Comparison of ENCODE assay signal across 9 cellular contexts in the genomic region with DNA sequence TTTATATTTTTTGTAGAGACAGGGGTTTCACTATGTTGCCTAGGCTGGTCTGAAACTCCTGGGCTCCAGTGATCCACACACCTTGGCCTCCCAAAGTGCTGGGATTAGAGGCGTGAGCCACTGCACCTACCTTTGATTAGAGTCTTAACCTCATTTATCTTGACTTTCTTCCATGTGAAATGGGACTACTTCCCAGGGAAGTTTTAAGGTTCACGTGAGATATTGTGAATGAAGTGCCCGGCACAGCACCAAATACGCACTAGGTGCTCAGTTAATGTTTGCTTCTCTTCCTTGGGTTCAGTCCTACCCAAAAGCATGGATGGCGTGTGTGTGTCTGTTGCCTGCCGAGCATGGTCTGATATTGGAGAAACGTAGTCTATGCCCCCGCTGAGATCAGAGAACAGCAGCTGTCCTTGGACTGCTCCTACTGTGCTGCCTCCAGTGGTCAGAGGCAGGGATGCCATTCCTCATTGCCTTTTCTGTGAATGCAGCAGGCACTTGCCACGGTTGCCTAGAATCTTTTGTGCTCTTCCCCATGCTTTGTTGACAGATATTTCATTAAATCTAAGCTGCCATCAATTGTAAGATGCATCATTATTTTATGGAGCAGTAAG. TPM values are rescaled to one million over a fixed set of nuclear protein-coding genes. Genes with fewer than 3 reads are reported as not detected.
A peak's percentile ranks its signal among the peaks of the same experiment; 100 is the strongest.
DNase-seq lines count a peak whose midpoint lies in the region; ATAC-seq and TF ChIP-seq lines count a peak whose summit lies in the region.
"Had no signal": no experiment of that assay in that cellular context is flagged by ENCODE, and none has a peak within 500 bp of the region (broad histone marks: within the 10 kb centered on the region; RNA-seq: fewer than 3 reads in every experiment).

No MANE protein-coding gene starts in this region.

- H3K27ac ChIP-seq in HEK293 (ENCODE audit: extremely low read depth, low read depth, low read length) (no peak overlapping the region), coronary artery (no peak overlapping the region)
- H3K27ac ChIP-seq: SK-N-MC had no signal

- intact Hi-C loops in mucosa of descending colon (cut with DNase I, micrococcal nuclease) = no loop called here

- DNase-seq in DMS114 treated with DMSO at 0.1 percent for 48 hours (lab: John Stamatoyannopoulos, UW; ENCODE audit: unreplicated experiment) = peak; percentile 13
- DNase-seq in NCI-H69 (lab: John Stamatoyannopoulos, UW) = peak; percentile 80
- peak; percentile 31 for DNase-seq in coronary artery (ENCODE audit: low spot score)
- DNase-seq in mucosa of descending colon = peak in 1 of 3 donors; percentile 63
- no peak for DNase-seq in activated CD4-positive, CD25-positive, alpha-beta regulatory T cell treated with anti-CD3 and anti-CD28 coated beads, Interleukin-2, amount 50 U/mL, for 72 hours

- TF ChIP-seq CTCF in HEK293 (tag by site-specific recombination; IDR thresholded peaks at IDR 0.05) (peak; percentile 62), coronary artery (IDR thresholded peaks at IDR 0.05) (peak; percentile 36), mucosa of descending colon (IDR thresholded peaks at IDR 0.05) (peak; percentile 47)

- ATAC-seq in mucosa of descending colon (peak; percentile 64), HG03442 (IDR thresholded peaks at IDR 0.05; ENCODE audit: unreplicated experiment) (no peak), HG03039 (IDR thresholded peaks at IDR 0.05; ENCODE audit: unreplicated experiment) (no peak)

- H3K36me3 ChIP-seq in HEK293 (ENCODE audit: control insufficient read depth in 2 of 2, insufficient read depth in 1 of 2, low read length in 2 of 2) (no peaks in the 10 kb centered on the region), mucosa of descending colon (ENCODE audit: low read depth) (no peaks in the 10 kb centered on the region)

- no peaks in the 10 kb centered on the region for H3K9me3 ChIP-seq in HEK293 (ENCODE audit: control insufficient read depth, insufficient read depth, low read depth, low read length)
- H3K9me3 ChIP-seq in mucosa of descending colon = no peaks in the 10 kb centered on the region

- H3K4me1 ChIP-seq in HEK293 (ENCODE audit: control insufficient read depth, insufficient read depth, low read length) (no peaks in the 10 kb centered on the region), mucosa of descending colon (ENCODE audit: low read depth) (peaks cover 9% of the 10 kb centered on the region)

- CTCF ChIA-PET in HEK293 (lab: Yijun Ruan, JAX) = interaction anchor here (0.5 to 3.0 kb wide), 21 partner anchors 9 to 356 kb away, joined by 3 to 10 read pairs (median 3); no protein-coding TSS in a partner anchor

- POLR2A ChIA-PET in HEK293 (lab: Yijun Ruan, JAX) = no interaction called here

- H3K4me3 ChIP-seq in HEK293 (ENCODE audit: low read depth, low read length) (no peak overlapping the region), coronary artery (no peak overlapping the region), mucosa of descending colon (no peak overlapping the region)
- H3K4me3 ChIP-seq: SK-N-MC had no signal

TF ChIP-seq in HEK293, 187 proteins besides CTCF, POLR2A, EP300 and RAD21 (continues in another document):
- TF ChIP-seq GFI1B (tag by site-specific recombination; IDR thresholded peaks at IDR 0.05) (no peak), SETDB1 (IDR thresholded peaks at IDR 0.05; ENCODE audit: insufficient read length, low read length) (no peak), ZNF133 (tag by site-specific recombination; IDR thresholded peaks at IDR 0.05) (no peak), BCL11A (tag by site-specific recombination; IDR thresholded peaks at IDR 0.05; ENCODE audit: low read depth) (no peak), ZNF664 (tag by site-specific recombination; IDR thresholded peaks at IDR 0.05) (peak; percentile 58; the same call in 1 of the 2 replicates), ZNF148 (tag by site-specific recombination; IDR thresholded peaks at IDR 0.05; ENCODE audit: borderline replicate concordance) (no peak), ZNF571 (tag by site-specific recombination; IDR thresholded peaks at IDR 0.05) (no peak), GLIS1 (tag by site-specific recombination; IDR thresholded peaks at IDR 0.05) (peak; percentile 73), ZNF169 (tag by site-specific recombination; IDR thresholded peaks at IDR 0.05) (no peak), ZNF132 (tag by site-specific recombination; IDR thresholded peaks at IDR 0.05; ENCODE audit: borderline replicate concordance) (no peak), ZNF76 (tag by site-specific recombination; IDR thresholded peaks at IDR 0.05; ENCODE audit: borderline replicate concordance, low read depth) (no peak), ZNF335 (tag by site-specific recombination; conservative IDR thresholded peaks at IDR 0.05) (peak; percentile 93), ZNF549 (tag by site-specific recombination; IDR thresholded peaks at IDR 0.05) (no peak), ZNF654 (tag by site-specific recombination; IDR thresholded peaks at IDR 0.05; ENCODE audit: low read depth) (no peak), ZBTB17 (tag by site-specific recombination; IDR thresholded peaks at IDR 0.05) (0 out of 2 replicates have a peak, but pooled peaks have one; percentile 42), TRIM28 (IDR thresholded peaks at IDR 0.05; ENCODE audit: borderline replicate concordance, low read length) (peak; percentile 52; the same call in 1 of the 2 replicates), ZIC2 (tag by site-specific recombination; IDR thresholded peaks at IDR 0.05) (peak; percentile 70), HOXD13 (CRISPR knock-in tag; IDR thresholded peaks at IDR 0.05; ENCODE audit: borderline replicate concordance) (no peak), ZNF624 (tag by site-specific recombination; IDR thresholded peaks at IDR 0.05) (no peak), PRDM10 (tag by site-specific recombination; IDR thresholded peaks at IDR 0.05) (0 out of 2 replicates have a peak, but pooled peaks have one; percentile 10), ZNF341 (tag by site-specific recombination; IDR thresholded peaks at IDR 0.05; ENCODE audit: low read depth) (no peak), KLF8 (tag by site-specific recombination; IDR thresholded peaks at IDR 0.05) (no peak), ZNF555 (tag by site-specific recombination; conservative IDR thresholded peaks at IDR 0.05) (no peak), SALL2 (tag by site-specific recombination; IDR thresholded peaks at IDR 0.05; ENCODE audit: borderline replicate concordance) (no peak)
- TF ChIP-seq, protein P1, sequence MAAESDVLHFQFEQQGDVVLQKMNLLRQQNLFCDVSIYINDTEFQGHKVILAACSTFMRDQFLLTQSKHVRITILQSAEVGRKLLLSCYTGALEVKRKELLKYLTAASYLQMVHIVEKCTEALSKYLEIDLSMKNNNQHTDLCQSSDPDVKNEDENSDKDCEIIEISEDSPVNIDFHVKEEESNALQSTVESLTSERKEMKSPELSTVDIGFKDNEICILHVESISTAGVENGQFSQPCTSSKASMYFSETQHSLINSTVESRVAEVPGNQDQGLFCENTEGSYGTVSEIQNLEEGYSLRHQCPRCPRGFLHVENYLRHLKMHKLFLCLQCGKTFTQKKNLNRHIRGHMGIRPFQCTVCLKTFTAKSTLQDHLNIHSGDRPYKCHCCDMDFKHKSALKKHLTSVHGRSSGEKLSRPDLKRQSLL (tag by site-specific recombination; IDR thresholded peaks at IDR 0.05) = no peak

RNA-seq across cellular contexts. Expression of gene TFCP2L1, which starts 12.3 kb away (rescaled TPM):
- total RNA-seq in mucosa of descending colon = 100 to 1,000 TPM in 2 of 3 donors, 10 to 100 TPM in 1; 46.9 to 111 (median 107) TPM
